25 cellular contexts compared by ENCODE assay signal in the genomic region with DNA sequence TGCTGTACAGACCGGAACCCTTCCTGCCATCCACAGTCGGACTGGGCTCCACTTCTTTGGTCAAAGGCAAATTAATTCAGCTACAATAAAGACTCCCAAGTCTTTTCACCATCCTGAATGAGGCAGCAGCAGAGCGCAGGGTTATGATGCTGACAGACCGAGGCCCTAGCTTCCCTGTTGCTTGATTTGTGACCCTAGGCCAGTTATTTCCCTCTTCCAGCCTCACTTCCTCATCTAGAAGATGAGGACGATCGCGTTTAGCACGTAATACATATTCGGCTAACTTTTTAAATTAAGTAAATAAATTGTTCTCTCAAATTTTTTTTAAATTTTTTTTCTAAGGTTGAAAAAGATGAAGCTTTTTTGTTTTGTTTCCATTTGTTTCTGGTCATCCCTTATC. TPM values are rescaled to one million over a fixed set of nuclear protein-coding genes. Genes with fewer than 3 reads are reported as not detected.
"Had no signal": no experiment of that assay in that cellular context is flagged by ENCODE, and none has a peak within 500 bp of the region (broad histone marks: within the 10 kb centered on the region; RNA-seq: fewer than 3 reads in every experiment).

No MANE protein-coding gene starts in this region.

- H3K27me3 ChIP-seq: colonic mucosa, dorsolateral prefrontal cortex, esophagus muscularis mucosa, hepatocyte, right lobe of liver, suprapubic skin, tibial nerve, vagina had no signal

- H3K4me3 ChIP-seq: colonic mucosa, dorsolateral prefrontal cortex, esophagus muscularis mucosa, hepatocyte, right lobe of liver, skin epidermis, suprapubic skin, tibial nerve, vagina had no signal

- H3K4me1 ChIP-seq: colonic mucosa had no signal

- ATAC-seq: activated CD4-positive, alpha-beta T cell treated with anti-CD3 and anti-CD28 coated beads for 36 hours; effector memory CD8-positive, alpha-beta T cell; stimulated activated effector memory CD8-positive, alpha-beta T cell treated with anti-CD3 and anti-CD28 coated beads, Interleukin-12 subunit alpha, Interleukin-12 subunit beta, amount 100 ng/mL, for 72 hours; stimulated activated naive CD8-positive, alpha-beta T cell treated with anti-CD3 and anti-CD28 coated beads, Interleukin-15, amount 100 ng/mL, for 72 hours had no signal

- H2AFZ ChIP-seq: hepatocyte had no signal

- H3K4me3 Mint-ChIP-seq: activated B cell treated with CpG ODN at 0.5 μM for 24 hours; activated CD4-positive, alpha-beta T cell treated with anti-CD3 and anti-CD28 coated beads for 36 hours; activated naive CD8-positive, alpha-beta T cell treated with anti-CD3 and anti-CD28 coated beads for 36 hours; central memory CD8-positive, alpha-beta T cell; effector memory CD8-positive, alpha-beta T cell; nephron progenitor cell; stimulated activated effector memory CD8-positive, alpha-beta T cell treated with anti-CD3 and anti-CD28 coated beads, Interleukin-12 subunit alpha, Interleukin-12 subunit beta, amount 100 ng/mL, for 72 hours; stimulated activated naive CD8-positive, alpha-beta T cell treated with anti-CD3 and anti-CD28 coated beads, Interleukin-15, amount 100 ng/mL, for 72 hours had no signal

- H3K4me1 Mint-ChIP-seq: activated B cell treated with CpG ODN at 0.5 μM for 24 hours; central memory CD8-positive, alpha-beta T cell; stimulated activated effector memory CD8-positive, alpha-beta T cell treated with anti-CD3 and anti-CD28 coated beads, Interleukin-12 subunit alpha, Interleukin-12 subunit beta, amount 100 ng/mL, for 72 hours had no signal

- H3K27ac ChIP-seq: colonic mucosa, dorsolateral prefrontal cortex, esophagus muscularis mucosa, hepatocyte, right lobe of liver, suprapubic skin, tibial nerve, vagina had no signal

- H3K4me2 ChIP-seq: hepatocyte had no signal

- H3K79me2 ChIP-seq: hepatocyte had no signal

- H3K36me3 Mint-ChIP-seq: activated naive CD8-positive, alpha-beta T cell treated with anti-CD3 and anti-CD28 coated beads for 36 hours; stimulated activated effector memory CD8-positive, alpha-beta T cell treated with anti-CD3 and anti-CD28 coated beads, Interleukin-12 subunit alpha, Interleukin-12 subunit beta, amount 100 ng/mL, for 72 hours had no signal

- H3K9me3 ChIP-seq: colonic mucosa, esophagus muscularis mucosa, right lobe of liver, suprapubic skin, tibial nerve, vagina had no signal

- DNase-seq: activated B cell treated with CpG ODN at 0.5 μM for 24 hours; activated CD4-positive, alpha-beta T cell treated with anti-CD3 and anti-CD28 coated beads for 36 hours; activated CD4-positive, alpha-beta T cell treated with anti-CD3 and anti-CD28 coated beads, Interleukin-2, amount 50 U/mL, for 4 hours; activated CD8-positive, alpha-beta memory T cell treated with anti-CD3 and anti-CD28 coated beads, Interleukin-2, amount 50 U/mL, for 48 hours; activated naive CD4-positive, alpha-beta T cell treated with Interleukin-2 at 50 U/mL for 16 hours; activated naive CD8-positive, alpha-beta T cell treated with anti-CD3 and anti-CD28 coated beads for 36 hours; activated T-cell treated with anti-CD3 and anti-CD28 coated beads, Interleukin-2, amount 50 U/mL, for 48 hours; colonic mucosa; dorsolateral prefrontal cortex; effector memory CD8-positive, alpha-beta T cell; glutamatergic neuron; mesenchymal stem cell; nephron progenitor cell; right lobe of liver; stimulated activated CD4-positive, alpha-beta T cell treated with anti-CD3 and anti-CD28 coated beads, Interleukin-1b, Interleukin-23, amount 100 ng/mL, for 48 hours; stimulated activated naive CD8-positive, alpha-beta T cell treated with anti-CD3 and anti-CD28 coated beads, Interleukin-15, amount 100 ng/mL, for 72 hours; T1000 had no signal

- H3K9me3 Mint-ChIP-seq: activated B cell treated with CpG ODN at 0.5 μM for 24 hours; activated naive CD8-positive, alpha-beta T cell treated with anti-CD3 and anti-CD28 coated beads for 36 hours; central memory CD8-positive, alpha-beta T cell; effector memory CD8-positive, alpha-beta T cell; nephron progenitor cell; stimulated activated effector memory CD8-positive, alpha-beta T cell treated with anti-CD3 and anti-CD28 coated beads, Interleukin-12 subunit alpha, Interleukin-12 subunit beta, amount 100 ng/mL, for 72 hours; stimulated activated naive CD8-positive, alpha-beta T cell treated with anti-CD3 and anti-CD28 coated beads, Interleukin-15, amount 100 ng/mL, for 72 hours had no signal

- H3K36me3 ChIP-seq: colonic mucosa, esophagus muscularis mucosa, right lobe of liver, suprapubic skin, tibial nerve, vagina had no signal

- H3K27ac Mint-ChIP-seq: activated B cell treated with CpG ODN at 0.5 μM for 24 hours; activated CD4-positive, alpha-beta T cell treated with anti-CD3 and anti-CD28 coated beads for 36 hours; activated naive CD8-positive, alpha-beta T cell treated with anti-CD3 and anti-CD28 coated beads for 36 hours; effector memory CD8-positive, alpha-beta T cell; nephron progenitor cell; stimulated activated effector memory CD8-positive, alpha-beta T cell treated with anti-CD3 and anti-CD28 coated beads, Interleukin-12 subunit alpha, Interleukin-12 subunit beta, amount 100 ng/mL, for 72 hours; stimulated activated naive CD8-positive, alpha-beta T cell treated with anti-CD3 and anti-CD28 coated beads, Interleukin-15, amount 100 ng/mL, for 72 hours had no signal

RNA-seq across cellular contexts. Expression of gene ADRB1, which starts 18.1 kb away (rescaled TPM):
- total RNA-seq: activated B cell treated with CpG ODN at 0.5 μM for 24 hours; activated CD4-positive, alpha-beta T cell treated with anti-CD3 and anti-CD28 coated beads for 36 hours; vagina had no signal
